In the genomic region with DNA sequence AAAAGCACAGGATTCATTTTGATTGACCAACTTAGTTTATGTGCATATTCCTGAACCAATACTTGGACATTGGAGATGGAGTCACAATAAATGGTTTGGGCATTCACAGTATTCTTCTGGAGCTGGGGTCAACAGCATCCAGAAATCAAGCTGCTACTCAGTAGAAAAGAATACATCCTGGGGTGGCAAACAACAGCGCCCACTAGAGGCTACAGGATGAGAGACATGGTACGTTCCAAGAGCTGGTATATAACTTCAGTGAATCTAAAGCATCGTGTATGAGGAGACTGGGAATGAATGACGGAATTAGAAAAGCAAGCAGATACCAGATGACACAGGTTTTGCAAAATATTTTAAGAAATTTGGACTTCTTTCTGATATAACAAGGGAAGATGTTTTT, we compare ENCODE assay signal across 8 cellular contexts.
DNase-seq lines count a peak whose midpoint lies in the region; ATAC-seq and TF ChIP-seq lines count a peak whose summit lies in the region.

No MANE protein-coding gene starts in this region.

- DNase-seq in GM13976 (ENCODE audit: low spot score) (peak; percentile 16), left kidney (ENCODE audit: low read depth, low spot score) (peak; percentile 38), NCI-H1417 treated with DMSO at 0.1 percent for 48 hours (lab: John Stamatoyannopoulos, UW) (no peak), GM19238 (ENCODE audit: insufficient read length, low spot score) (no peak)
- no peak for DNase-seq in stimulated activated naive CD4-positive, alpha-beta T cell treated with Interleukin-2 at 50 U/mL for 16 hours (lab: John Stamatoyannopoulos, UW)
- no peak for DNase-seq in T-helper 2 cell treated with Interferon-gamma antibody and Interleukin-4, amounts not matched to agents 5 μg/mL and 100 μg/mL, for 36 hours (ENCODE audit: low spot score)

- no peak overlapping the region for H3K4me2 ChIP-seq in SU-DHL-6 (ENCODE audit: low read depth, low read length, poor library complexity, severe bottlenecking)

- H3K79me2 ChIP-seq in SU-DHL-6 (ENCODE audit: insufficient read depth, low read length) = no peaks in the 10 kb centered on the region

- H3K9me2 ChIP-seq in SU-DHL-6 (replicated peaks; ENCODE audit: insufficient read depth, low read length) = no peaks in the 10 kb centered on the region

- in situ Hi-C loops in GM13976 (cut with MboI; ENCODE audit: low sequenced_read_pairs, unreplicated experiment) = no loop called here

- H3F3A ChIP-seq in SU-DHL-6 (ENCODE audit: insufficient read depth) = no peaks in the 10 kb centered on the region

- TF ChIP-seq CTCF in GM13976 (IDR thresholded peaks at IDR 0.05; ENCODE audit: borderline replicate concordance, control extremely low read depth, extremely low read depth, insufficient read depth, missing control alignments) (peak; percentile 40), SU-DHL-6 (IDR thresholded peaks at IDR 0.05; ENCODE audit: insufficient read depth, low read length, poor library complexity, severe bottlenecking) (peak; percentile 24)

- no peaks in the 10 kb centered on the region for H3K36me3 ChIP-seq in SU-DHL-6 (ENCODE audit: low read length)

- H3K9me3 ChIP-seq in SU-DHL-6 (ENCODE audit: insufficient read depth, low read length) = no peaks in the 10 kb centered on the region

- no peak overlapping the region for H3K4me3 Mint-ChIP-seq in T-helper 2 cell treated with Interferon-gamma antibody and Interleukin-4, amounts not matched to agents 5 μg/mL and 100 μg/mL, for 36 hours

- H3K36me3 Mint-ChIP-seq in T-helper 2 cell treated with Interferon-gamma antibody and Interleukin-4, amounts not matched to agents 5 μg/mL and 100 μg/mL, for 36 hours (ENCODE audit: low read depth) = no peaks in the 10 kb centered on the region

- H4K20me1 ChIP-seq in SU-DHL-6 (ENCODE audit: low read depth, low read length) = no peaks in the 10 kb centered on the region

- no peak overlapping the region for H3K27ac ChIP-seq in SU-DHL-6 (ENCODE audit: low read depth, low read length)

- no peaks in the 10 kb centered on the region for H3K4me1 Mint-ChIP-seq in T-helper 2 cell treated with Interferon-gamma antibody and Interleukin-4, amounts not matched to agents 5 μg/mL and 100 μg/mL, for 36 hours (ENCODE audit: low read depth)

- no peaks in the 10 kb centered on the region for H3K9me3 Mint-ChIP-seq in T-helper 2 cell treated with Interferon-gamma antibody and Interleukin-4, amounts not matched to agents 5 μg/mL and 100 μg/mL, for 36 hours

- H3K27ac Mint-ChIP-seq in T-helper 2 cell treated with Interferon-gamma antibody and Interleukin-4, amounts not matched to agents 5 μg/mL and 100 μg/mL, for 36 hours = no peak overlapping the region

- H2AFZ ChIP-seq in SU-DHL-6 (ENCODE audit: low read depth, low read length, severe bottlenecking) = no peak overlapping the region

- no peak overlapping the region for H3K4me3 ChIP-seq in SU-DHL-6 (ENCODE audit: insufficient read depth, low read length, poor library complexity, severe bottlenecking)

- no peak overlapping the region for H3K9ac ChIP-seq in SU-DHL-6 (ENCODE audit: low read length)

- no peaks in the 10 kb centered on the region for H3K27me3 ChIP-seq in SU-DHL-6 (ENCODE audit: low read length)

- peak; percentile 66 for ATAC-seq in HG02938 (IDR thresholded peaks at IDR 0.05; ENCODE audit: unreplicated experiment)

- H3K27me3 Mint-ChIP-seq in T-helper 2 cell treated with Interferon-gamma antibody and Interleukin-4, amounts not matched to agents 5 μg/mL and 100 μg/mL, for 36 hours (ENCODE audit: low read depth) = no peaks in the 10 kb centered on the region

Comparison
In these comparisons a context has a peak if more than half of its experiments do, and no peak if none do; other contexts are left out.
1. DNase-seq: peak in GM13976 (single experiment) and left kidney (single experiment); none in stimulated activated naive CD4-positive, alpha-beta T cell treated with Interleukin-2 at 50 U/mL for 16 hours (single experiment), T-helper 2 cell treated with Interferon-gamma antibody and Interleukin-4, amounts not matched to agents 5 μg/mL and 100 μg/mL, for 36 hours (single experiment), NCI-H1417 treated with DMSO at 0.1 percent for 48 hours (single experiment) and GM19238 (single experiment).